Comparison of ENCODE assay signal across 25 cellular contexts in the genomic region with DNA sequence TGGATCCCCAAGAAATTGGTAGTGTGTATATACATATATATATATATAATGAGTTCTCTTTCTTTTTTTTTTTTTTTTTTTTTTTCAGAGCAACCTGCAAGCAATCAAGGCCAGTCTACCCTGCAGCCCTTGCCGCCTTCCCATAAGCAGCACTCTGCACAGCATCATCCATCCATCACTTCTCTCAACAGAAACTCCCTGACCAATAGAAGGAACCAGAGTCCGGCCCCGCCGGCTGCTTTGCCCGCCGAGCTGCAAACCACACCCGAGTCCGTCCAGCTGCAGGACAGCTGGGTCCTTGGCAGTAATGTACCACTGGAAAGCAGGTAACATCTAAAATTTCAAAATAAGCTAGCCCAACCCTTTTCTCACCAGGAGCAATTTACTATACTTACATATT.
"Had no signal": no experiment of that assay in that cellular context is flagged by ENCODE, and none has a peak within 500 bp of the region (broad histone marks: within the 10 kb centered on the region; RNA-seq: fewer than 3 reads in every experiment).

No MANE protein-coding gene starts in this region.

- H3K36me3 Mint-ChIP-seq: memory B cell, natural killer cell had no signal

- H3K27ac ChIP-seq: esophagus squamous epithelium, ovary, psoas muscle, suprapubic skin, transverse colon, upper lobe of right lung, uterus had no signal

- H3K27me3 ChIP-seq: esophagus squamous epithelium, ovary, suprapubic skin, transverse colon, upper lobe of right lung, uterus had no signal

- H3K4me3 Mint-ChIP-seq: effector memory CD8-positive, alpha-beta T cell; memory B cell; natural killer cell; stimulated activated naive CD8-positive, alpha-beta T cell treated with anti-CD3 and anti-CD28 coated beads, Interleukin-15, amount 100 ng/mL, for 72 hours had no signal

- ATAC-seq: effector memory CD8-positive, alpha-beta T cell; left lobe of liver; natural killer cell; psoas muscle; right cardiac atrium; stimulated activated naive CD8-positive, alpha-beta T cell treated with anti-CD3 and anti-CD28 coated beads, Interleukin-15, amount 100 ng/mL, for 72 hours; upper lobe of right lung had no signal

- H3K4me1 ChIP-seq: esophagus squamous epithelium, psoas muscle, suprapubic skin, transverse colon, upper lobe of right lung, uterus had no signal

- DNase-seq: cortex of kidney; effector memory CD8-positive, alpha-beta T cell; erythroblast; esophagus squamous epithelium; foreskin melanocyte; head of caudate nucleus; natural killer cell; nucleus accumbens; ovary; posterior cingulate gyrus; psoas muscle; right cardiac atrium; small intestine; stimulated activated CD4-positive, alpha-beta T cell treated with anti-CD3 and anti-CD28 coated beads, Interleukin-1b, Interleukin-23, amount 100 ng/mL, for 48 hours; stimulated activated CD4-positive, alpha-beta T cell treated with anti-CD3 and anti-CD28 coated beads, Interleukin-4, amount 100 ng/mL, for 1 hour; stimulated activated CD8-positive, alpha-beta memory T cell treated with anti-CD3 and anti-CD28 coated beads, Interleukin-4, amount 100 ng/mL, for 48 hours; stimulated activated naive CD4-positive, alpha-beta T cell; stimulated activated naive CD8-positive, alpha-beta T cell treated with anti-CD3 and anti-CD28 coated beads, Interleukin-15, amount 100 ng/mL, for 72 hours; transverse colon; upper lobe of right lung; uterus had no signal

- H3K27me3 Mint-ChIP-seq: memory B cell; stimulated activated naive CD8-positive, alpha-beta T cell treated with anti-CD3 and anti-CD28 coated beads, Interleukin-15, amount 100 ng/mL, for 72 hours had no signal

- H3K4me3 ChIP-seq: esophagus squamous epithelium, lung, ovary, psoas muscle, suprapubic skin, transverse colon, upper lobe of right lung, uterus had no signal

- H3K9me3 ChIP-seq: esophagus squamous epithelium, ovary, psoas muscle, suprapubic skin, transverse colon, upper lobe of right lung, uterus had no signal

- H3K36me3 ChIP-seq: esophagus squamous epithelium, ovary, suprapubic skin, transverse colon, upper lobe of right lung, uterus had no signal

- H3K27ac Mint-ChIP-seq: effector memory CD8-positive, alpha-beta T cell; memory B cell; natural killer cell; stimulated activated naive CD8-positive, alpha-beta T cell treated with anti-CD3 and anti-CD28 coated beads, Interleukin-15, amount 100 ng/mL, for 72 hours had no signal

- H3K9me3 Mint-ChIP-seq: effector memory CD8-positive, alpha-beta T cell; memory B cell; natural killer cell; stimulated activated naive CD8-positive, alpha-beta T cell treated with anti-CD3 and anti-CD28 coated beads, Interleukin-15, amount 100 ng/mL, for 72 hours had no signal

- H3K4me1 Mint-ChIP-seq: memory B cell; natural killer cell; stimulated activated naive CD8-positive, alpha-beta T cell treated with anti-CD3 and anti-CD28 coated beads, Interleukin-15, amount 100 ng/mL, for 72 hours had no signal
